ENCODE assay signal across 23 cellular contexts in genomic region chr6:21135484-21136005, GRCh38.
"Had no signal": no experiment of that assay in that cellular context is flagged by ENCODE, and none has a peak within 500 bp of the region (broad histone marks: within the 10 kb centered on the region; RNA-seq: fewer than 3 reads in every experiment).

No MANE protein-coding gene starts in this region.

- DNase-seq: activated CD8-positive, alpha-beta memory T cell treated with anti-CD3 and anti-CD28 coated beads for 24 hours; activated CD8-positive, alpha-beta memory T cell treated with anti-CD3 and anti-CD28 coated beads, Interleukin-2, amount 50 U/mL, for 4 hours; activated T-cell treated with anti-CD3 and anti-CD28 coated beads, Interleukin-2, amount 50 U/mL, for 24 hours; aorta; central memory CD4-positive, alpha-beta T cell; colonic mucosa; effector memory CD8-positive, alpha-beta T cell; foreskin melanocyte; hippocampal formation; kidney glomerular epithelial cell; left lung; natural killer cell; right lobe of liver; stimulated activated CD4-positive, alpha-beta T cell treated with anti-CD3 and anti-CD28 coated beads, Interleukin-1b, Interleukin-23, amount 100 ng/mL, for 48 hours; transverse colon had no signal

- ATAC-seq: activated naive CD4-positive, alpha-beta T cell treated with anti-CD3 and anti-CD28 coated beads, Interleukin-2, amount 50 U/mL, for 72 hours; activated T-helper 17 cell treated with anti-CD3 and anti-CD28 coated beads, Interleukin-2, amount 50 U/mL, for 72 hours; effector memory CD8-positive, alpha-beta T cell; esophagus mucosa; left lung; natural killer cell; right lobe of liver; stimulated activated effector memory CD8-positive, alpha-beta T cell treated with anti-CD3 and anti-CD28 coated beads, Interleukin-12 subunit alpha, Interleukin-12 subunit beta, amount 100 ng/mL, for 72 hours; WTC11 had no signal

- H3K27me3 Mint-ChIP-seq: activated T-cell treated with anti-CD3 and anti-CD28 coated beads, Interleukin-2, amount 50 U/mL, for 24 hours; activated T-helper 17 cell treated with anti-CD3 and anti-CD28 coated beads, Interleukin-2, amount 50 U/mL, for 72 hours; effector memory CD8-positive, alpha-beta T cell had no signal

- H3K27ac ChIP-seq: colonic mucosa, dorsolateral prefrontal cortex, left lung, right lobe of liver, skin epidermis, transverse colon had no signal

- H3K4me1 ChIP-seq: colonic mucosa, left lung had no signal

- H3K36me3 Mint-ChIP-seq: natural killer cell; stimulated activated effector memory CD8-positive, alpha-beta T cell treated with anti-CD3 and anti-CD28 coated beads, Interleukin-12 subunit alpha, Interleukin-12 subunit beta, amount 100 ng/mL, for 72 hours; WTC11 had no signal

- H3K4me1 Mint-ChIP-seq: activated T-helper 17 cell treated with anti-CD3 and anti-CD28 coated beads, Interleukin-2, amount 50 U/mL, for 72 hours; natural killer cell; stimulated activated effector memory CD8-positive, alpha-beta T cell treated with anti-CD3 and anti-CD28 coated beads, Interleukin-12 subunit alpha, Interleukin-12 subunit beta, amount 100 ng/mL, for 72 hours had no signal

- H3K27ac Mint-ChIP-seq: activated naive CD4-positive, alpha-beta T cell treated with anti-CD3 and anti-CD28 coated beads, Interleukin-2, amount 50 U/mL, for 72 hours; activated T-cell treated with anti-CD3 and anti-CD28 coated beads, Interleukin-2, amount 50 U/mL, for 24 hours; activated T-helper 17 cell treated with anti-CD3 and anti-CD28 coated beads, Interleukin-2, amount 50 U/mL, for 72 hours; effector memory CD8-positive, alpha-beta T cell; natural killer cell; stimulated activated effector memory CD8-positive, alpha-beta T cell treated with anti-CD3 and anti-CD28 coated beads, Interleukin-12 subunit alpha, Interleukin-12 subunit beta, amount 100 ng/mL, for 72 hours; WTC11 had no signal

- H3K4me3 Mint-ChIP-seq: activated T-cell treated with anti-CD3 and anti-CD28 coated beads, Interleukin-2, amount 50 U/mL, for 24 hours; activated T-helper 17 cell treated with anti-CD3 and anti-CD28 coated beads, Interleukin-2, amount 50 U/mL, for 72 hours; effector memory CD8-positive, alpha-beta T cell; natural killer cell; stimulated activated effector memory CD8-positive, alpha-beta T cell treated with anti-CD3 and anti-CD28 coated beads, Interleukin-12 subunit alpha, Interleukin-12 subunit beta, amount 100 ng/mL, for 72 hours; WTC11 had no signal

- H3K9me3 Mint-ChIP-seq: activated naive CD4-positive, alpha-beta T cell treated with anti-CD3 and anti-CD28 coated beads, Interleukin-2, amount 50 U/mL, for 72 hours; activated T-cell treated with anti-CD3 and anti-CD28 coated beads, Interleukin-2, amount 50 U/mL, for 24 hours; activated T-helper 17 cell treated with anti-CD3 and anti-CD28 coated beads, Interleukin-2, amount 50 U/mL, for 72 hours; effector memory CD8-positive, alpha-beta T cell; natural killer cell; stimulated activated effector memory CD8-positive, alpha-beta T cell treated with anti-CD3 and anti-CD28 coated beads, Interleukin-12 subunit alpha, Interleukin-12 subunit beta, amount 100 ng/mL, for 72 hours; WTC11 had no signal

- H3K36me3 ChIP-seq: colonic mucosa, left lung, right lobe of liver, transverse colon had no signal

- H3K27me3 ChIP-seq: colonic mucosa, dorsolateral prefrontal cortex, left lung, right lobe of liver, transverse colon had no signal

- H3K4me3 ChIP-seq: colonic mucosa, dorsolateral prefrontal cortex, left lung, lung, right lobe of liver, skin epidermis, transverse colon had no signal

- H3K9me3 ChIP-seq: colonic mucosa, left lung, right lobe of liver, transverse colon had no signal
